Comparison of ENCODE assay signal across 11 cellular contexts in genomic region chr6:21479140-21479539, GRCh38.
DNase-seq lines count a peak whose midpoint lies in the region; ATAC-seq and TF ChIP-seq lines count a peak whose summit lies in the region.
"Had no signal": no experiment of that assay in that cellular context is flagged by ENCODE, and none has a peak within 500 bp of the region (broad histone marks: within the 10 kb centered on the region; RNA-seq: fewer than 3 reads in every experiment).

No MANE protein-coding gene starts in this region.

- no peaks in the 10 kb centered on the region for H3K79me1 ChIP-seq in neuronal stem cell (ENCODE audit: low read depth, low read length)

- H3K18ac ChIP-seq in neuronal stem cell (ENCODE audit: low read length): no peak overlapping the region

- H2AK5ac ChIP-seq in neuronal stem cell (ENCODE audit: low read depth, low read length): no peak overlapping the region

- TF ChIP-seq POLR2A in esophagus squamous epithelium (IDR thresholded peaks at IDR 0.05): no peak

- H2BK120ac ChIP-seq in neuronal stem cell (ENCODE audit: low read depth, low read length): no peak overlapping the region

- no peak overlapping the region for H3K4ac ChIP-seq in neuronal stem cell (ENCODE audit: low read length)

- H3K36me3 ChIP-seq in Panc1 (ENCODE audit: control insufficient read depth, insufficient read depth, low read length) (no peaks in the 10 kb centered on the region), esophagus squamous epithelium (no peaks in the 10 kb centered on the region), neuronal stem cell (replicated peaks in 1 of 2; ENCODE audit: control insufficient read depth in 2 of 2, insufficient read depth in 2 of 2, low read length in 2 of 2) (no peaks in the 10 kb centered on the region)

- intact Hi-C loops in Panc1 (cut with micrococcal nuclease; ENCODE audit: unreplicated experiment): no loop called here
- intact Hi-C loops in esophagus squamous epithelium (cut with DNase I): no loop called here

- H3K27me3 ChIP-seq in Panc1 (ENCODE audit: control insufficient read depth, insufficient read depth, low read length) (no peaks in the 10 kb centered on the region), esophagus squamous epithelium (peaks cover 0 to 6% (median 0%) of the 10 kb centered on the region in 4 donors), neuronal stem cell (ENCODE audit: control insufficient read depth in 3 of 3, insufficient read depth in 3 of 3, low read depth in 1 of 3, low read length in 3 of 3) (no peaks in the 10 kb centered on the region)

- no peaks in the 10 kb centered on the region for H3K9me3 ChIP-seq in Panc1 (ENCODE audit: control insufficient read depth, insufficient read depth, low read depth, low read length)
- no peaks in the 10 kb centered on the region for H3K9me3 ChIP-seq in esophagus squamous epithelium
- peaks cover 0 to 2% of the 10 kb centered on the region in 2 donors for H3K9me3 ChIP-seq in neuronal stem cell (replicated peaks in 1 of 2; ENCODE audit: control insufficient read depth in 2 of 2, insufficient read depth in 1 of 2, low read depth in 1 of 2, low read length in 2 of 2)

- no TSS peak for BruUV-seq in Panc1 (replicated peaks; lab: Mats Ljungman, UMichigan)

- no peak overlapping the region for H4K8ac ChIP-seq in neuronal stem cell (ENCODE audit: low read depth, low read length)

- H3K4me3 ChIP-seq in AG10803 (ENCODE audit: low read length): no peak overlapping the region
- H3K4me3 ChIP-seq in Panc1 (ENCODE audit: low read depth in 2 of 2, low read length in 2 of 2): peak overlapping the region; percentile 15 to 39
- H3K4me3 ChIP-seq in esophagus squamous epithelium: peak overlapping the region in 2 of 4 donors; percentile 10 to 51
- H3K4me3 ChIP-seq in neuronal stem cell (ENCODE audit: low read length in 2 of 2): no peak overlapping the region

- TF ChIP-seq CTCF in AG10803 (conservative IDR thresholded peaks at IDR 0.05; ENCODE audit: low read length): no peak
- TF ChIP-seq CTCF in Panc1 (IDR thresholded peaks at IDR 0.05): no peak
- TF ChIP-seq CTCF in omental fat pad (IDR thresholded peaks at IDR 0.05): no peak
- TF ChIP-seq CTCF in esophagus squamous epithelium (IDR thresholded peaks at IDR 0.05): no peak

- no peak overlapping the region for H3K27ac Mint-ChIP-seq in activated CD4-positive, alpha-beta T cell treated with anti-CD3 and anti-CD28 coated beads, Interleukin-2, amount 10 ng/mL, durations not matched to agents 7 days and 5 days
- H3K27ac Mint-ChIP-seq: activated CD8-positive, alpha-beta T cell treated with anti-CD3 and anti-CD28 coated beads, Interleukin-2, amount 10 ng/mL, durations not matched to agents 7 days and 5 days; CD4-positive, alpha-beta memory T cell had no signal

- POLR2A ChIA-PET in Panc1 (lab: Charles Lee): no interaction called here
- POLR2A ChIA-PET in activated CD4-positive, alpha-beta T cell treated with anti-CD3 and anti-CD28 coated beads, Interleukin-2, amount 10 ng/mL, durations not matched to agents 7 days and 5 days (lab: Charles Lee): no interaction called here

- no peak overlapping the region for H2BK5ac ChIP-seq in neuronal stem cell (ENCODE audit: low read length)

- ATAC-seq in Panc1 (peak; percentile 69; the same call in 1 of the 2 replicates), omental fat pad (ENCODE audit: low FRiP score) (peak; percentile 62)
- ATAC-seq: activated CD8-positive, alpha-beta T cell treated with anti-CD3 and anti-CD28 coated beads, Interleukin-2, amount 10 ng/mL, durations not matched to agents 7 days and 5 days had no signal

- CTCF ChIA-PET in Panc1 (lab: Charles Lee): no interaction called here
- CTCF ChIA-PET in activated CD4-positive, alpha-beta T cell treated with anti-CD3 and anti-CD28 coated beads, Interleukin-2, amount 10 ng/mL, durations not matched to agents 7 days and 5 days (lab: Charles Lee): no interaction called here

- no peak overlapping the region for H3K23ac ChIP-seq in neuronal stem cell (ENCODE audit: low read depth, low read length, poor library complexity)

- H3K14ac ChIP-seq in neuronal stem cell (ENCODE audit: low read length): no peak overlapping the region

- in situ Hi-C loops in Panc1 (cut with HindIII; ENCODE audit: low pct_unique_long_range_greater_than_20kb, low sequenced_read_pairs): no loop called here

- H2AFZ ChIP-seq in neuronal stem cell (ENCODE audit: low read length): no peak overlapping the region

- H3K4me1 ChIP-seq in Panc1 (ENCODE audit: control insufficient read depth, insufficient read depth, low read length) (peaks cover 6% of the 10 kb centered on the region; the same call in 1 of the 2 replicates), esophagus squamous epithelium (no peaks in the 10 kb centered on the region), neuronal stem cell (ENCODE audit: control insufficient read depth in 2 of 2, insufficient read depth in 1 of 2, low read depth in 1 of 2, low read length in 2 of 2) (no peaks in the 10 kb centered on the region)

- no peak overlapping the region for H3K4me3 Mint-ChIP-seq in activated CD4-positive, alpha-beta T cell treated with anti-CD3 and anti-CD28 coated beads, Interleukin-2, amount 10 ng/mL, durations not matched to agents 7 days and 5 days
- H3K4me3 Mint-ChIP-seq: activated CD8-positive, alpha-beta T cell treated with anti-CD3 and anti-CD28 coated beads, Interleukin-2, amount 10 ng/mL, durations not matched to agents 7 days and 5 days; CD4-positive, alpha-beta memory T cell had no signal

- no peak overlapping the region for H2BK15ac ChIP-seq in neuronal stem cell (ENCODE audit: low read length)

- no peaks in the 10 kb centered on the region for H3K36me3 Mint-ChIP-seq in activated CD4-positive, alpha-beta T cell treated with anti-CD3 and anti-CD28 coated beads, Interleukin-2, amount 10 ng/mL, durations not matched to agents 7 days and 5 days (ENCODE audit: low read depth)
- H3K36me3 Mint-ChIP-seq: CD4-positive, alpha-beta memory T cell had no signal

- DNase-seq in AG10803 (ENCODE audit: low read depth) (peak; percentile 1), Panc1 (ENCODE audit: low read depth, low spot score) (no peak), fibroblast of peridontal ligament (ENCODE audit: extremely low read depth) (peak; percentile 55), omental fat pad (ENCODE audit: low spot score) (no peak), esophagus squamous epithelium (lab: John Stamatoyannopoulos, UW) (no peak), neuronal stem cell (ENCODE audit: low spot score) (no peak)
- no peak for DNase-seq in stimulated activated naive CD4-positive, alpha-beta T cell treated with Interleukin-2 at 50 U/mL for 16 hours (lab: John Stamatoyannopoulos, UW)
- DNase-seq in activated CD4-positive, alpha-beta T cell treated with anti-CD3 and anti-CD28 coated beads, Interleukin-2, amount 10 ng/mL, durations not matched to agents 7 days and 5 days: no peak
- DNase-seq: activated CD8-positive, alpha-beta T cell treated with anti-CD3 and anti-CD28 coated beads, Interleukin-2, amount 10 ng/mL, durations not matched to agents 7 days and 5 days; CD4-positive, alpha-beta memory T cell; stimulated activated CD4-positive, alpha-beta T cell treated with anti-CD3 and anti-CD28 coated beads, Interleukin-2, amount 100 ng/mL, for 48 hours had no signal

- H3K9me3 Mint-ChIP-seq in activated CD4-positive, alpha-beta T cell treated with anti-CD3 and anti-CD28 coated beads, Interleukin-2, amount 10 ng/mL, durations not matched to agents 7 days and 5 days: no peaks in the 10 kb centered on the region

- no peak overlapping the region for H3K4me2 ChIP-seq in neuronal stem cell (ENCODE audit: insufficient read depth, low read length, poor library complexity, severe bottlenecking)

- peaks cover 4% of the 10 kb centered on the region for H3K27me3 Mint-ChIP-seq in activated CD4-positive, alpha-beta T cell treated with anti-CD3 and anti-CD28 coated beads, Interleukin-2, amount 10 ng/mL, durations not matched to agents 7 days and 5 days

- WGBS in esophagus squamous epithelium, 2 donors: 30% methylated on average over 12 of the region's 12 CpGs
- no CpG with 5 or more reads among the region's 12 CpGs for WGBS in neuronal stem cell (ENCODE audit: extremely low coverage in 2 of 2, insufficient read length in 2 of 2, insufficient replicate concordance in 1 of 2), 2 donors

- no peak overlapping the region for H3K9ac ChIP-seq in neuronal stem cell (ENCODE audit: low read depth, low read length, poor library complexity)

- H2BK12ac ChIP-seq in neuronal stem cell (ENCODE audit: low read length): no peak overlapping the region

- no peak overlapping the region for H4K91ac ChIP-seq in neuronal stem cell (ENCODE audit: low read depth, low read length, poor library complexity)

- H3K4me1 Mint-ChIP-seq in activated CD4-positive, alpha-beta T cell treated with anti-CD3 and anti-CD28 coated beads, Interleukin-2, amount 10 ng/mL, durations not matched to agents 7 days and 5 days: no peaks in the 10 kb centered on the region
- H3K4me1 Mint-ChIP-seq: CD4-positive, alpha-beta memory T cell had no signal

- H3K27ac ChIP-seq in Panc1 (ENCODE audit: low read length): no peak overlapping the region
- H3K27ac ChIP-seq in esophagus squamous epithelium: no peak overlapping the region
- no peak overlapping the region for H3K27ac ChIP-seq in neuronal stem cell (replicated peaks; ENCODE audit: low read length)

Comparison
In these comparisons a context has a peak if more than half of its experiments do, and no peak if none do; other contexts are left out.
1. DNase-seq: peak in AG10803 (single experiment) and fibroblast of peridontal ligament (single experiment); none in Panc1 (single experiment), omental fat pad (single experiment), stimulated activated naive CD4-positive, alpha-beta T cell treated with Interleukin-2 at 50 U/mL for 16 hours (single experiment), activated CD4-positive, alpha-beta T cell treated with anti-CD3 and anti-CD28 coated beads, Interleukin-2, amount 10 ng/mL, durations not matched to agents 7 days and 5 days (single experiment), esophagus squamous epithelium (single experiment) and neuronal stem cell (single experiment).
2. H3K4me3 ChIP-seq: peak in Panc1 (2 of 2); none in AG10803 (single experiment) and neuronal stem cell (0 of 2).